Comparison of ENCODE assay signal across 1 cellular context in the genomic region with DNA sequence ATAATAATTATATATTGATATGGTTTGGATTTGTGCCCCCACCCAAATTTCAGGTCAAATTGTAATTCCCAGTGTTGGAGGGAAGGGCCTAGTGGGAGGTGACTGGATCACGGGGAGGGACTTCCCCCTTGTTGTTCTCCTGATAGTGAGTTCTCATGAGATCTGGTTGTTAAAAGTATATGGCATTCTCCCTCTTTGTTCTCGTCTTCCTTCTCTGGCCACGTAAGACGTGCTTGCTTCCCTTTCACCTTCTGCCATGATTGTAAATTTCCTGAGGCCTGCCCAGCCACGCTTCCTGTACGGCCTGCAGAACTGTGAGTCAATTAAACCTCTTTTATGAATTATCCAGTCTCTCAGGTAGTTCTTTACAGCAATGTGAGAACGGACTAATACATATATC.
TF ChIP-seq lines count a peak whose summit lies in the region.

No MANE protein-coding gene starts in this region.

TF ChIP-seq in HepG2, 621 proteins besides CTCF, POLR2A, EP300 and RAD21 (continued from another document):
- TF ChIP-seq, protein P1, sequence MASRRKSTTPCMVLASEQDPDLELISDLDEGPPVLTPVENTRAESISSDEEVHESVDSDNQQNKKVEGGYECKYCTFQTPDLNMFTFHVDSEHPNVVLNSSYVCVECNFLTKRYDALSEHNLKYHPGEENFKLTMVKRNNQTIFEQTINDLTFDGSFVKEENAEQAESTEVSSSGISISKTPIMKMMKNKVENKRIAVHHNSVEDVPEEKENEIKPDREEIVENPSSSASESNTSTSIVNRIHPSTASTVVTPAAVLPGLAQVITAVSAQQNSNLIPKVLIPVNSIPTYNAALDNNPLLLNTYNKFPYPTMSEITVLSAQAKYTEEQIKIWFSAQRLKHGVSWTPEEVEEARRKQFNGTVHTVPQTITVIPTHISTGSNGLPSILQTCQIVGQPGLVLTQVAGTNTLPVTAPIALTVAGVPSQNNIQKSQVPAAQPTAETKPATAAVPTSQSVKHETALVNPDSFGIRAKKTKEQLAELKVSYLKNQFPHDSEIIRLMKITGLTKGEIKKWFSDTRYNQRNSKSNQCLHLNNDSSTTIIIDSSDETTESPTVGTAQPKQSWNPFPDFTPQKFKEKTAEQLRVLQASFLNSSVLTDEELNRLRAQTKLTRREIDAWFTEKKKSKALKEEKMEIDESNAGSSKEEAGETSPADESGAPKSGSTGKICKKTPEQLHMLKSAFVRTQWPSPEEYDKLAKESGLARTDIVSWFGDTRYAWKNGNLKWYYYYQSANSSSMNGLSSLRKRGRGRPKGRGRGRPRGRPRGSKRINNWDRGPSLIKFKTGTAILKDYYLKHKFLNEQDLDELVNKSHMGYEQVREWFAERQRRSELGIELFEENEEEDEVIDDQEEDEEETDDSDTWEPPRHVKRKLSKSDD (CRISPR knock-in tag; IDR thresholded peaks at IDR 0.05; ENCODE audit: low read depth), result no peak
TF ChIP-seq in HepG2: peak in this region for 1.
